In genomic region chr12:120495189-120495722, GRCh38 we compare ENCODE assay signal across 8 cellular contexts. TPM values are rescaled to one million over a fixed set of nuclear protein-coding genes. Genes with fewer than 3 reads are reported as not detected.
DNase-seq lines count a peak whose midpoint lies in the region; ATAC-seq and TF ChIP-seq lines count a peak whose summit lies in the region.

No MANE protein-coding gene starts in this region.

- H3K4me1 ChIP-seq in cardiac muscle cell (ENCODE audit: low read depth) (peaks cover 7% of the 10 kb centered on the region), psoas muscle (peaks cover 27% of the 10 kb centered on the region)

- 18 to 25% (median 22%) methylated on average over 17 of the region's 17 CpGs for WGBS in psoas muscle, 3 donors

- H3K36me3 ChIP-seq in cardiac muscle cell = peaks cover 12% of the 10 kb centered on the region
- H3K36me3 ChIP-seq in psoas muscle (ENCODE audit: insufficient read depth in 1 of 2, low read depth in 1 of 2) = peaks cover 4 to 27% of the 10 kb centered on the region in 2 donors

- in situ Hi-C loops in G401 (cut with HindIII; ENCODE audit: low sequenced_read_pairs) = no loop called here

- H3K9me3 ChIP-seq in cardiac muscle cell (ENCODE audit: low read depth) = no peaks in the 10 kb centered on the region
- no peaks in the 10 kb centered on the region for H3K9me3 ChIP-seq in psoas muscle

- POLR2A ChIA-PET in RWPE1 (lab: Yijun Ruan, JAX; ENCODE audit: low non-redundant PET) = no interaction called here

- DNase-seq in cardiac muscle cell (ENCODE audit: low read depth in 1 of 2, low spot score in 1 of 2) (peak; percentile 10 to 14), cardiac septum (ENCODE audit: low spot score) (no peak), RWPE1 (ENCODE audit: low spot score) (peak; percentile 9), psoas muscle (no peak), RKO (ENCODE audit: low spot score) (no peak), midbrain (lab: John Stamatoyannopoulos, UW) (no peak), G401 (ENCODE audit: low spot score) (no peak)

- CTCF ChIA-PET in RWPE1 (lab: Yijun Ruan, JAX) = interaction anchor here (0.6 to 1.0 kb wide), 5 partner anchors 10 to 41 kb away, joined by 3 to 5 read pairs (median 3); no protein-coding TSS in a partner anchor

- H3K4me3 ChIP-seq in cardiac muscle cell = peak overlapping the region; percentile 88
- H3K4me3 ChIP-seq in psoas muscle = peak overlapping the region; percentile 99

- H3K27me3 ChIP-seq in cardiac muscle cell = no peaks in the 10 kb centered on the region
- no peaks in the 10 kb centered on the region for H3K27me3 ChIP-seq in psoas muscle (ENCODE audit: insufficient read depth in 3 of 3, low read length in 2 of 3)

- H3K27ac ChIP-seq in cardiac muscle cell = no peak overlapping the region
- H3K27ac ChIP-seq in RWPE1 = peak overlapping the region; percentile 85
- H3K27ac ChIP-seq in psoas muscle = peak overlapping the region; percentile 55

- TF ChIP-seq CTCF in cardiac muscle cell (IDR thresholded peaks at IDR 0.05; ENCODE audit: low read depth, low read length) (no peak), RWPE1 (conservative IDR thresholded peaks at IDR 0.05; ENCODE audit: low read depth) (no peak), psoas muscle (IDR thresholded peaks at IDR 0.05) (no peak)

- ATAC-seq in esophagus mucosa (peak; percentile 14), psoas muscle (no peak)

- intact Hi-C loops in cardiac septum (cut with DNase I) (loop anchor here (5.0 kb wide), 1 partner anchor 37 kb away; the partner anchor contains the start of gene RNF10), psoas muscle (cut with DNase I) (loop anchor here in 1 of 2 donors (5.0 kb wide), 1 partner anchor 87 kb away; the partner anchor contains the start of gene POP5)

RNA-seq across cellular contexts. Expression of gene DYNLL1, which starts 0.7 kb away (rescaled TPM):
- total RNA-seq in cardiac muscle cell (186 and 248 TPM in 2 replicates), cardiac septum (243 TPM), esophagus mucosa (621 TPM), psoas muscle (100 to 1,000 TPM in 1 of 4 donors, 10 to 100 TPM in 3; 30.1 to 116 (median 68.2) TPM)
- polyA plus RNA-seq in cardiac muscle cell (534 and 546 TPM in 2 replicates), psoas muscle (100 to 1,000 TPM in 2 of 3 donors, 10 to 100 TPM in 1; 62.0 to 155 (median 144) TPM)
- total RNA-seq in G401 (2014; rRNA removed; shearing (Covaris generic)) = 541 and 568 TPM in 2 replicates

RNA-seq across cellular contexts. Expression of gene SRSF9, which starts 25.7 kb away (rescaled TPM):
- total RNA-seq in cardiac muscle cell = 126 and 131 TPM in 2 replicates
- 195 and 205 TPM in 2 replicates for polyA plus RNA-seq in cardiac muscle cell
- 38.6 TPM for total RNA-seq in cardiac septum
- total RNA-seq in esophagus mucosa = 139 TPM
- 10 to 100 TPM; 24.9 to 34.8 (median 33.0) TPM for total RNA-seq in psoas muscle
- 10 to 100 TPM; 26.4 to 53.8 (median 36.1) TPM for polyA plus RNA-seq in psoas muscle
- 338 and 491 TPM in 2 replicates for total RNA-seq in G401 (2014; rRNA removed; shearing (Covaris generic))

RNA-seq across cellular contexts. Expression of gene COQ5, which starts 33.7 kb away (rescaled TPM):
- total RNA-seq in cardiac muscle cell (61.8 and 67.2 TPM in 2 replicates), cardiac septum (31.8 TPM), esophagus mucosa (23.2 TPM), psoas muscle (10 to 100 TPM; 33.1 to 52.8 (median 45.7) TPM)
- polyA plus RNA-seq in cardiac muscle cell (99.3 and 112 TPM in 2 replicates), psoas muscle (10 to 100 TPM; 53.4 to 81.4 (median 55.4) TPM)
- 34.3 and 45.5 TPM in 2 replicates for total RNA-seq in G401 (2014; rRNA removed; shearing (Covaris generic))

RNA-seq across cellular contexts. Expression of gene RNF10, which starts 38.9 kb away (rescaled TPM):
- 107 and 122 TPM in 2 replicates for total RNA-seq in cardiac muscle cell
- 210 and 227 TPM in 2 replicates for polyA plus RNA-seq in cardiac muscle cell
- 249 TPM for total RNA-seq in cardiac septum
- 198 TPM for total RNA-seq in esophagus mucosa
- 100 to 1,000 TPM; 296 to 463 (median 350) TPM for total RNA-seq in psoas muscle
- polyA plus RNA-seq in psoas muscle = 100 to 1,000 TPM; 299 to 624 (median 302) TPM
- total RNA-seq in G401 (2014; rRNA removed; shearing (Covaris generic)) = 83.7 and 115 TPM in 2 replicates

RNA-seq across cellular contexts. Expression of gene GATC, which starts 49.0 kb away (rescaled TPM):
- 13.8 and 19.3 TPM in 2 replicates for total RNA-seq in cardiac muscle cell
- polyA plus RNA-seq in cardiac muscle cell = 11.4 and 12.7 TPM in 2 replicates
- total RNA-seq in cardiac septum = 12.9 TPM
- total RNA-seq in esophagus mucosa = 9.8 TPM
- total RNA-seq in psoas muscle = 10 to 100 TPM in 2 of 4 donors, 1 to 10 TPM in 2; 8.7 to 17.6 (median 10.1) TPM
- 10 to 100 TPM in 1 of 3 donors, 1 to 10 TPM in 2; 6.4 to 16.5 (median 8.5) TPM for polyA plus RNA-seq in psoas muscle
- total RNA-seq in G401 (2014; rRNA removed; shearing (Covaris generic)) = 34.3 and 42.3 TPM in 2 replicates

Comparison
In these comparisons a context has a peak if more than half of its experiments do, and no peak if none do; other contexts are left out.
1. DNase-seq: peak in cardiac muscle cell (2 of 2) and RWPE1 (single experiment); none in cardiac septum (single experiment), psoas muscle (0 of 2), RKO (single experiment), midbrain (single experiment) and G401 (single experiment).